15 cellular contexts compared by ENCODE assay signal in the genomic region with DNA sequence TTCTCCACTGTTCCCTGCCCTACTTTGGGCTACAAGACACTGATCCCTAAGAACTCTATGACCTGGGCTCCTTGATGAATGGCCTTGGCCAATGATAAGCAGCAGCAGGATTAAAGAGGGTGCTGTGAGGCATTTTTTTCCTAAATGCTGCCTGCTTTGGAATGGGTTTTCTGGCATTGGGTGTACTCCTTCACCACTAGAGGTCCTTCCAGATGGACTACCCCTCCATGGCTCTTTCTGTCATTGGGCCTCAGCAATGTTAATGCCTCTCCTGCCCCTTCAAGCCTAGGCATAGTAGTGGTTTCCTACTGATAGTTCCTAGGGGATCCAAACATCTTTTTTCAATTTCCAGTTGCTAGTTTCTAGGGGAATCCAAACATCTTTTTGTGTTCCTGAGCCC.
DNase-seq lines count a peak whose midpoint lies in the region; ATAC-seq and TF ChIP-seq lines count a peak whose summit lies in the region.
"Had no signal": no experiment of that assay in that cellular context is flagged by ENCODE, and none has a peak within 500 bp of the region (broad histone marks: within the 10 kb centered on the region; RNA-seq: fewer than 3 reads in every experiment).

No MANE protein-coding gene starts in this region.

- peaks cover under 1% of the 10 kb centered on the region; the same call in 1 of the 2 replicates for H3K4me1 ChIP-seq in OCI-LY3 (ENCODE audit: low read length)

- no peaks in the 10 kb centered on the region for H3K9me3 ChIP-seq in OCI-LY3 (ENCODE audit: insufficient read depth, low read length)
- H3K9me3 ChIP-seq: MG63, neutrophil had no signal

- H3K36me3 Mint-ChIP-seq in activated CD4-positive, alpha-beta T cell treated with anti-CD3 and anti-CD28 coated beads for 36 hours (ENCODE audit: low read depth) = no peaks in the 10 kb centered on the region
- H3K36me3 Mint-ChIP-seq: CD14-positive monocyte had no signal

- no peak overlapping the region for H2AFZ ChIP-seq in OCI-LY3 (ENCODE audit: low read depth, low read length)

- no peak overlapping the region for H3K4me3 Mint-ChIP-seq in activated CD4-positive, alpha-beta T cell treated with anti-CD3 and anti-CD28 coated beads for 36 hours
- H3K4me3 Mint-ChIP-seq: CD14-positive monocyte had no signal

- H3K4me3 ChIP-seq in GM12875 (ENCODE audit: low read depth, low read length) (no peak overlapping the region), OCI-LY3 (ENCODE audit: low read length) (no peak overlapping the region)
- H3K4me3 ChIP-seq: MG63 had no signal

- DNase-seq in AG09319 (ENCODE audit: extremely low read depth, low read depth) (no peak), fibroblast of peridontal ligament (ENCODE audit: extremely low read depth) (peak; percentile 2), kidney glomerular epithelial cell (lab: John Stamatoyannopoulos, UW) (no peak)
- DNase-seq in activated CD4-positive, alpha-beta T cell treated with anti-CD3 and anti-CD28 coated beads for 36 hours = no peak
- DNase-seq: activated CD4-positive, alpha-beta T cell treated with anti-CD3 and anti-CD28 coated beads, Interleukin-2, amount 50 U/mL, for 1 hour; activated naive CD4-positive, alpha-beta T cell treated with Interleukin-2 at 50 U/mL for 16 hours; foreskin melanocyte; left ventricle myocardium superior; MG63 had no signal

- no peaks in the 10 kb centered on the region for H3K27me3 ChIP-seq in OCI-LY3 (ENCODE audit: low read depth, low read length)
- H3K27me3 ChIP-seq: MG63, neutrophil had no signal

- H4K20me1 ChIP-seq in OCI-LY3 (ENCODE audit: insufficient read depth, low read length) = no peaks in the 10 kb centered on the region

- H3K27me3 Mint-ChIP-seq in activated CD4-positive, alpha-beta T cell treated with anti-CD3 and anti-CD28 coated beads for 36 hours = peaks cover 12% of the 10 kb centered on the region

- no peak overlapping the region for H3K9ac ChIP-seq in OCI-LY3 (ENCODE audit: low read length)

- no peaks in the 10 kb centered on the region for H3K9me3 Mint-ChIP-seq in activated CD4-positive, alpha-beta T cell treated with anti-CD3 and anti-CD28 coated beads for 36 hours (ENCODE audit: low read depth)

- intact Hi-C loops in activated CD4-positive, alpha-beta T cell treated with anti-CD3 and anti-CD28 coated beads for 36 hours (cut with DNase I, micrococcal nuclease) = no loop called here

- POLR2A ChIA-PET in activated CD4-positive, alpha-beta T cell treated with anti-CD3 and anti-CD28 coated beads for 36 hours (lab: Charles Lee) = no interaction called here

- no peaks in the 10 kb centered on the region for H3K36me3 ChIP-seq in OCI-LY3 (replicated peaks; ENCODE audit: low read depth, low read length)
- H3K36me3 ChIP-seq: MG63, neutrophil had no signal

- H3K79me2 ChIP-seq in OCI-LY3 (ENCODE audit: low read length) = no peaks in the 10 kb centered on the region

- no peaks in the 10 kb centered on the region for H3K4me1 Mint-ChIP-seq in activated CD4-positive, alpha-beta T cell treated with anti-CD3 and anti-CD28 coated beads for 36 hours
- H3K4me1 Mint-ChIP-seq: CD14-positive monocyte had no signal

- H3K27ac ChIP-seq in OCI-LY3 (ENCODE audit: low read length) = no peak overlapping the region
- H3K27ac ChIP-seq: neutrophil had no signal

- H3K4me2 ChIP-seq in OCI-LY3 (ENCODE audit: low read length) = no peak overlapping the region

- TF ChIP-seq CTCF in AG09319 (IDR thresholded peaks at IDR 0.05; ENCODE audit: low read depth, low read length) (peak; percentile 10), GM12875 (IDR thresholded peaks at IDR 0.05; ENCODE audit: borderline replicate concordance, insufficient read depth, low read depth, low read length) (peak; percentile 32; the same call in 1 of the 2 replicates), OCI-LY3 (IDR thresholded peaks at IDR 0.05; ENCODE audit: low read depth, low read length) (peak; percentile 26)

- CTCF ChIA-PET in activated CD4-positive, alpha-beta T cell treated with anti-CD3 and anti-CD28 coated beads for 36 hours (lab: Charles Lee) = interaction anchor here (0.9 kb wide), 1 partner anchor 12 kb away, joined by 3 read pairs; no protein-coding TSS in a partner anchor

- H3K27ac Mint-ChIP-seq in activated CD4-positive, alpha-beta T cell treated with anti-CD3 and anti-CD28 coated beads for 36 hours = no peak overlapping the region
- H3K27ac Mint-ChIP-seq: CD14-positive monocyte had no signal

- ATAC-seq in activated CD4-positive, alpha-beta T cell treated with anti-CD3 and anti-CD28 coated beads for 36 hours = no peak
- ATAC-seq in HG03520 (IDR thresholded peaks at IDR 0.05; ENCODE audit: unreplicated experiment) (no peak), HG02798 (IDR thresholded peaks at IDR 0.05; ENCODE audit: poor library complexity, unreplicated experiment) (no peak)
- ATAC-seq: left ventricle myocardium superior had no signal
